In genomic region chr7:143892527-143893300, GRCh38 we compare ENCODE assay signal across 1 cellular context.
TF ChIP-seq lines count a peak whose summit lies in the region.

No MANE protein-coding gene starts in this region.

TF ChIP-seq in K562, 482 proteins besides CTCF, POLR2A, EP300 and RAD21 (continued from another document and continues in another):
- TF ChIP-seq, protein P1, sequence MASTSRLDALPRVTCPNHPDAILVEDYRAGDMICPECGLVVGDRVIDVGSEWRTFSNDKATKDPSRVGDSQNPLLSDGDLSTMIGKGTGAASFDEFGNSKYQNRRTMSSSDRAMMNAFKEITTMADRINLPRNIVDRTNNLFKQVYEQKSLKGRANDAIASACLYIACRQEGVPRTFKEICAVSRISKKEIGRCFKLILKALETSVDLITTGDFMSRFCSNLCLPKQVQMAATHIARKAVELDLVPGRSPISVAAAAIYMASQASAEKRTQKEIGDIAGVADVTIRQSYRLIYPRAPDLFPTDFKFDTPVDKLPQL (IDR thresholded peaks at IDR 0.05; ENCODE audit: extremely low read depth, insufficient read length): no peak
- TF ChIP-seq CAMTA2 (CRISPR knock-in tag; conservative IDR thresholded peaks at IDR 0.05): no peak
- no peak for TF ChIP-seq CSDE1 (IDR thresholded peaks at IDR 0.05)
- 0 out of 2 replicates have a peak, but pooled peaks have one; percentile 46 for TF ChIP-seq MECOM (CRISPR knock-in tag; IDR thresholded peaks at IDR 0.05)
- TF ChIP-seq U2AF2 (optimal IDR thresholded peaks at IDR 0.05; ENCODE audit: low read depth, low read length): no peak
- TF ChIP-seq PHTF2 (CRISPR knock-in tag; IDR thresholded peaks at IDR 0.05): no peak
- no peak for TF ChIP-seq BDP1 (IDR thresholded peaks at IDR 0.05; ENCODE audit: insufficient read depth, insufficient read length)
- TF ChIP-seq, protein P2, sequence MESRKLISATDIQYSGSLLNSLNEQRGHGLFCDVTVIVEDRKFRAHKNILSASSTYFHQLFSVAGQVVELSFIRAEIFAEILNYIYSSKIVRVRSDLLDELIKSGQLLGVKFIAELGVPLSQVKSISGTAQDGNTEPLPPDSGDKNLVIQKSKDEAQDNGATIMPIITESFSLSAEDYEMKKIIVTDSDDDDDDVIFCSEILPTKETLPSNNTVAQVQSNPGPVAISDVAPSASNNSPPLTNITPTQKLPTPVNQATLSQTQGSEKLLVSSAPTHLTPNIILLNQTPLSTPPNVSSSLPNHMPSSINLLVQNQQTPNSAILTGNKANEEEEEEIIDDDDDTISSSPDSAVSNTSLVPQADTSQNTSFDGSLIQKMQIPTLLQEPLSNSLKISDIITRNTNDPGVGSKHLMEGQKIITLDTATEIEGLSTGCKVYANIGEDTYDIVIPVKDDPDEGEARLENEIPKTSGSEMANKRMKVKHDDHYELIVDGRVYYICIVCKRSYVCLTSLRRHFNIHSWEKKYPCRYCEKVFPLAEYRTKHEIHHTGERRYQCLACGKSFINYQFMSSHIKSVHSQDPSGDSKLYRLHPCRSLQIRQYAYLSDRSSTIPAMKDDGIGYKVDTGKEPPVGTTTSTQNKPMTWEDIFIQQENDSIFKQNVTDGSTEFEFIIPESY (CRISPR knock-in tag; IDR thresholded peaks at IDR 0.05): no peak
- no peak for TF ChIP-seq COPS2 (conservative IDR thresholded peaks at IDR 0.05)
- TF ChIP-seq RBM34 (IDR thresholded peaks at IDR 0.05; ENCODE audit: borderline replicate concordance, insufficient read depth, low read length): no peak
- no peak for TF ChIP-seq ZNF583 (CRISPR knock-in tag; IDR thresholded peaks at IDR 0.05)
- no peak for TF ChIP-seq ARHGAP35 (IDR thresholded peaks at IDR 0.05; ENCODE audit: partially characterized antibody)
- no peak for TF ChIP-seq RNF219 (CRISPR knock-in tag; IDR thresholded peaks at IDR 0.05)
- TF ChIP-seq ZNF586 (CRISPR knock-in tag; conservative IDR thresholded peaks at IDR 0.05): no peak
- no peak for TF ChIP-seq HES1 (IDR thresholded peaks at IDR 0.05; ENCODE audit: low read depth)
- TF ChIP-seq PTTG1 (tag; IDR thresholded peaks at IDR 0.05; ENCODE audit: low read depth): no peak
- TF ChIP-seq FOXJ3 (CRISPR knock-in tag; IDR thresholded peaks at IDR 0.05): no peak
- TF ChIP-seq MAFK (IDR thresholded peaks at IDR 0.05; ENCODE audit: low read length): no peak
- TF ChIP-seq GATA2 (CRISPR knock-in tag; IDR thresholded peaks at IDR 0.05): no peak
- no peak for TF ChIP-seq GTF2F1 (IDR thresholded peaks at IDR 0.05; ENCODE audit: low read depth, low read length)
- TF ChIP-seq ZNF146 (CRISPR knock-in tag; IDR thresholded peaks at IDR 0.05; ENCODE audit: unreplicated experiment): no peak
- TF ChIP-seq SMAD3 (CRISPR knock-in tag; conservative IDR thresholded peaks at IDR 0.05): no peak
- no peak; the same call in 1 of the 2 replicates for TF ChIP-seq TAL1 (IDR thresholded peaks at IDR 0.05)
- no peak for TF ChIP-seq POLR2H (tag; IDR thresholded peaks at IDR 0.05; ENCODE audit: low read depth)
- no peak for TF ChIP-seq KLF6 (CRISPR knock-in tag; IDR thresholded peaks at IDR 0.05; ENCODE audit: borderline replicate concordance)
- TF ChIP-seq KAT8 (IDR thresholded peaks at IDR 0.05; ENCODE audit: low read depth): no peak
- no peak for TF ChIP-seq SMARCC2 (IDR thresholded peaks at IDR 0.05; ENCODE audit: low read depth)
- no peak for TF ChIP-seq ATF1 (CRISPR knock-in tag; IDR thresholded peaks at IDR 0.05)
- TF ChIP-seq ATF1 (tag; IDR thresholded peaks at IDR 0.05): peak; percentile 75
- TF ChIP-seq, protein P3, sequence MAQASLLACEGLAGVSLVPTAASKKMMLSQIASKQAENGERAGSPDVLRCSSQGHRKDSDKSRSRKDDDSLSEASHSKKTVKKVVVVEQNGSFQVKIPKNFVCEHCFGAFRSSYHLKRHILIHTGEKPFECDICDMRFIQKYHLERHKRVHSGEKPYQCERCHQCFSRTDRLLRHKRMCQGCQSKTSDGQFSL (CRISPR knock-in tag; IDR thresholded peaks at IDR 0.05): no peak
- TF ChIP-seq, protein P3 (tag; IDR thresholded peaks at IDR 0.05): no peak
- TF ChIP-seq HNRNPLL (IDR thresholded peaks at IDR 0.05; ENCODE audit: low read depth, low read length, poor library complexity, severe bottlenecking): no peak
- TF ChIP-seq, protein P4, sequence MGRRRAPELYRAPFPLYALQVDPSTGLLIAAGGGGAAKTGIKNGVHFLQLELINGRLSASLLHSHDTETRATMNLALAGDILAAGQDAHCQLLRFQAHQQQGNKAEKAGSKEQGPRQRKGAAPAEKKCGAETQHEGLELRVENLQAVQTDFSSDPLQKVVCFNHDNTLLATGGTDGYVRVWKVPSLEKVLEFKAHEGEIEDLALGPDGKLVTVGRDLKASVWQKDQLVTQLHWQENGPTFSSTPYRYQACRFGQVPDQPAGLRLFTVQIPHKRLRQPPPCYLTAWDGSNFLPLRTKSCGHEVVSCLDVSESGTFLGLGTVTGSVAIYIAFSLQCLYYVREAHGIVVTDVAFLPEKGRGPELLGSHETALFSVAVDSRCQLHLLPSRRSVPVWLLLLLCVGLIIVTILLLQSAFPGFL (CRISPR knock-in tag; IDR thresholded peaks at IDR 0.05): no peak
- TF ChIP-seq JUND (IDR thresholded peaks at IDR 0.05; ENCODE audit: borderline replicate concordance, low read depth, low read length): peak; percentile 82; the same call in 1 of the 2 replicates
- TF ChIP-seq JUND (tag; IDR thresholded peaks at IDR 0.05; ENCODE audit: borderline replicate concordance, low read depth, low read length): peak; percentile 83
- TF ChIP-seq ATF7 (IDR thresholded peaks at IDR 0.05): peak; percentile 96
- TF ChIP-seq IRF9 (tag; IDR thresholded peaks at IDR 0.05): no peak
- TF ChIP-seq ZKSCAN1 (IDR thresholded peaks at IDR 0.05; ENCODE audit: low read depth, low read length): no peak
- TF ChIP-seq, protein P5, sequence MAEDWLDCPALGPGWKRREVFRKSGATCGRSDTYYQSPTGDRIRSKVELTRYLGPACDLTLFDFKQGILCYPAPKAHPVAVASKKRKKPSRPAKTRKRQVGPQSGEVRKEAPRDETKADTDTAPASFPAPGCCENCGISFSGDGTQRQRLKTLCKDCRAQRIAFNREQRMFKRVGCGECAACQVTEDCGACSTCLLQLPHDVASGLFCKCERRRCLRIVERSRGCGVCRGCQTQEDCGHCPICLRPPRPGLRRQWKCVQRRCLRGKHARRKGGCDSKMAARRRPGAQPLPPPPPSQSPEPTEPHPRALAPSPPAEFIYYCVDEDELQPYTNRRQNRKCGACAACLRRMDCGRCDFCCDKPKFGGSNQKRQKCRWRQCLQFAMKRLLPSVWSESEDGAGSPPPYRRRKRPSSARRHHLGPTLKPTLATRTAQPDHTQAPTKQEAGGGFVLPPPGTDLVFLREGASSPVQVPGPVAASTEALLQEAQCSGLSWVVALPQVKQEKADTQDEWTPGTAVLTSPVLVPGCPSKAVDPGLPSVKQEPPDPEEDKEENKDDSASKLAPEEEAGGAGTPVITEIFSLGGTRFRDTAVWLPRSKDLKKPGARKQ (CRISPR knock-in tag; IDR thresholded peaks at IDR 0.05): peak; percentile 85; the same call in 1 of the 2 replicates
- TF ChIP-seq FOS (IDR thresholded peaks at IDR 0.05; ENCODE audit: extremely low read depth, insufficient read length): no peak
- TF ChIP-seq TCFL5 (CRISPR knock-in tag; conservative IDR thresholded peaks at IDR 0.05): no peak
- no peak for TF ChIP-seq PTRF (tag; IDR thresholded peaks at IDR 0.05)
- TF ChIP-seq BHLHE40 (IDR thresholded peaks at IDR 0.05; ENCODE audit: low read length): no peak
- TF ChIP-seq RBM14 (IDR thresholded peaks at IDR 0.05; ENCODE audit: borderline replicate concordance, insufficient read depth, low read depth, low read length): no peak
- TF ChIP-seq ZNF134 (CRISPR knock-in tag; conservative IDR thresholded peaks at IDR 0.05): no peak
- TF ChIP-seq ZNF239 (CRISPR knock-in tag; IDR thresholded peaks at IDR 0.05): no peak
- no peak for TF ChIP-seq ZNF511 (CRISPR knock-in tag; IDR thresholded peaks at IDR 0.05)
- TF ChIP-seq, protein P6, sequence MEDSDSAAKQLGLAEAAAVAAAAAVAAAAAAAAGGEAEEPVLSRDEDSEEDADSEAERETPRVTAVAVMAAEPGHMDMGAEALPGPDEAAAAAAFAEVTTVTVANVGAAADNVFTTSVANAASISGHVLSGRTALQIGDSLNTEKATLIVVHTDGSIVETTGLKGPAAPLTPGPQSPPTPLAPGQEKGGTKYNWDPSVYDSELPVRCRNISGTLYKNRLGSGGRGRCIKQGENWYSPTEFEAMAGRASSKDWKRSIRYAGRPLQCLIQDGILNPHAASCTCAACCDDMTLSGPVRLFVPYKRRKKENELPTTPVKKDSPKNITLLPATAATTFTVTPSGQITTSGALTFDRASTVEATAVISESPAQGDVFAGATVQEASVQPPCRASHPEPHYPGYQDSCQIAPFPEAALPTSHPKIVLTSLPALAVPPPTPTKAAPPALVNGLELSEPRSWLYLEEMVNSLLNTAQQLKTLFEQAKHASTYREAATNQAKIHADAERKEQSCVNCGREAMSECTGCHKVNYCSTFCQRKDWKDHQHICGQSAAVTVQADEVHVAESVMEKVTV (CRISPR knock-in tag; IDR thresholded peaks at IDR 0.05): peak; percentile 58
- TF ChIP-seq EZH2 (IDR thresholded peaks at IDR 0.05; ENCODE audit: borderline replicate concordance, low read depth, low read length): no peak
- TF ChIP-seq PHF8 (IDR thresholded peaks at IDR 0.05; ENCODE audit: borderline replicate concordance, low read length): no peak
- TF ChIP-seq, protein P7, sequence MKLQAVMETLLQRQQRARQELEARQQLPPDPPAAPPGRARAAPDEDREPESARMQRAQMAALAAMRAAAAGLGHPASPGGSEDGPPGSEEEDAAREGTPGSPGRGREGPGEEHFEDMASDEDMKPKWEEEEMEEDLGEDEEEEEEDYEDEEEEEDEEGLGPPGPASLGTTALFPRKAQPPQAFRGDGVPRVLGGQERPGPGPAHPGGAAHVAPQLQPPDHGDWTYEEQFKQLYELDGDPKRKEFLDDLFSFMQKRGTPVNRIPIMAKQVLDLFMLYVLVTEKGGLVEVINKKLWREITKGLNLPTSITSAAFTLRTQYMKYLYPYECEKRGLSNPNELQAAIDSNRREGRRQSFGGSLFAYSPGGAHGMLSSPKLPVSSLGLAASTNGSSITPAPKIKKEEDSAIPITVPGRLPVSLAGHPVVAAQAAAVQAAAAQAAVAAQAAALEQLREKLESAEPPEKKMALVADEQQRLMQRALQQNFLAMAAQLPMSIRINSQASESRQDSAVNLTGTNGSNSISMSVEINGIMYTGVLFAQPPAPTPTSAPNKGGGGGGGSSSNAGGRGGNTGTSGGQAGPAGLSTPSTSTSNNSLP (IDR thresholded peaks at IDR 0.05; ENCODE audit: borderline replicate concordance, low read depth, low read length): peak; percentile 88
- TF ChIP-seq TFAM (CRISPR knock-in tag; conservative IDR thresholded peaks at IDR 0.05): no peak
- no peak for TF ChIP-seq NELFE (IDR thresholded peaks at IDR 0.05; ENCODE audit: insufficient read depth, insufficient read length)
- TF ChIP-seq, protein P8, sequence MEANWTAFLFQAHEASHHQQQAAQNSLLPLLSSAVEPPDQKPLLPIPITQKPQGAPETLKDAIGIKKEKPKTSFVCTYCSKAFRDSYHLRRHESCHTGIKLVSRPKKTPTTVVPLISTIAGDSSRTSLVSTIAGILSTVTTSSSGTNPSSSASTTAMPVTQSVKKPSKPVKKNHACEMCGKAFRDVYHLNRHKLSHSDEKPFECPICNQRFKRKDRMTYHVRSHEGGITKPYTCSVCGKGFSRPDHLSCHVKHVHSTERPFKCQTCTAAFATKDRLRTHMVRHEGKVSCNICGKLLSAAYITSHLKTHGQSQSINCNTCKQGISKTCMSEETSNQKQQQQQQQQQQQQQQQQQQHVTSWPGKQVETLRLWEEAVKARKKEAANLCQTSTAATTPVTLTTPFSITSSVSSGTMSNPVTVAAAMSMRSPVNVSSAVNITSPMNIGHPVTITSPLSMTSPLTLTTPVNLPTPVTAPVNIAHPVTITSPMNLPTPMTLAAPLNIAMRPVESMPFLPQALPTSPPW (CRISPR knock-in tag; IDR thresholded peaks at IDR 0.05): no peak
- TF ChIP-seq ZNF347 (CRISPR knock-in tag; IDR thresholded peaks at IDR 0.05; ENCODE audit: low read depth): no peak
- no peak for TF ChIP-seq ETV1 (tag; conservative IDR thresholded peaks at IDR 0.05; ENCODE audit: low read depth)
- TF ChIP-seq MEF2D (tag; conservative IDR thresholded peaks at IDR 0.05; ENCODE audit: low read depth): no peak
- TF ChIP-seq BRCA1 (IDR thresholded peaks at IDR 0.05): no peak
- no peak for TF ChIP-seq BRCA1 (CRISPR knock-in tag; IDR thresholded peaks at IDR 0.05)
- no peak for TF ChIP-seq GABPA (tag; conservative IDR thresholded peaks at IDR 0.05; ENCODE audit: low read depth)
- no peak for TF ChIP-seq CBX1 (IDR thresholded peaks at IDR 0.05; ENCODE audit: low read depth)
